21 cellular contexts compared by ENCODE assay signal in genomic region chr21:45740088-45740440, GRCh38.
"Had no signal": no experiment of that assay in that cellular context is flagged by ENCODE, and none has a peak within 500 bp of the region (broad histone marks: within the 10 kb centered on the region; RNA-seq: fewer than 3 reads in every experiment).

No MANE protein-coding gene starts in this region.

- ATAC-seq: K562 had no signal

- H3K4me1 Mint-ChIP-seq: IgD-negative memory B cell had no signal

- H3K4me3 ChIP-seq: K562, MG63 had no signal

- H3K36me3 ChIP-seq: MG63 had no signal

- H3K9me3 ChIP-seq: MG63 had no signal

- DNase-seq: MG63, NCI-H1092, NCI-H1105 treated with DMSO at 0.1 percent for 48 hours, NCI-H1417 treated with DMSO at 0.1 percent for 48 hours, NCI-H146, NCI-H1694 treated with DMSO at 0.1 percent for 48 hours, NCI-H2029, NCI-H2081 treated with DMSO at 0.1 percent for 48 hours, NCI-H2171, NCI-H226, NCI-H446, NCI-H510A, NCI-H524 treated with DMSO at 0.1 percent for 48 hours, NCI-H69, NCI-H774, Right ventricle myocardium superior, RPMI8226, T-helper 1 cell had no signal

- H3K27me3 Mint-ChIP-seq: IgD-negative memory B cell had no signal

- H3K9me3 Mint-ChIP-seq: IgD-negative memory B cell had no signal

- H3K27ac Mint-ChIP-seq: IgD-negative memory B cell had no signal

- FAIRE-seq: RCC 7860 had no signal

- H3K4me3 Mint-ChIP-seq: IgD-negative memory B cell had no signal

- H3K27me3 ChIP-seq: MG63 had no signal
